ENCODE assay signal across 23 cellular contexts in the genomic region with DNA sequence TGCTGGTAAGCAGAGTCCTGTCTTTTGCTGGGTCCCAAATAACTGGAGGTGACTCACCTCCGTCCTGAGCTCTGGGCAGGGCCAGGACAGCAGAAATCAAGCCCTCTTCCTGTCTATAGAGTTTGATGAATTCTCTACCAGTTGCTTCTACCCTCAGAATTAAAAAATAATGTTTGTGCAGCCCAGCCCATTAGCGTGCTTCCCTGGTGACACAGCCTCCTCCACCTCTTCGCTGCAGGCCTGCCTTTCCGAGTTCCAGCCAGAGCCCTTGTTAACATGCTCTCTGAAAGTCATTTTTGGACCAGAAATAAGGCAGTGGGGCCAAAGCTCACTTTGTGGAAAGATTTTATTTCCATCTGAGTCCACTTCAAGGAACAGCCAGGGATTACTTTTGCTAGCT.
DNase-seq lines count a peak whose midpoint lies in the region; ATAC-seq and TF ChIP-seq lines count a peak whose summit lies in the region.
"Had no signal": no experiment of that assay in that cellular context is flagged by ENCODE, and none has a peak within 500 bp of the region (broad histone marks: within the 10 kb centered on the region; RNA-seq: fewer than 3 reads in every experiment).

No MANE protein-coding gene starts in this region.

- POLR2A ChIA-PET in CD8-positive, alpha-beta T cell (lab: Charles Lee), result no interaction called here

- no peak overlapping the region for H3K27ac Mint-ChIP-seq in CD8-positive, alpha-beta T cell
- H3K27ac Mint-ChIP-seq: activated CD4-positive, alpha-beta T cell treated with anti-CD3 and anti-CD28 coated beads, Interleukin-2, amount 10 ng/mL, durations not matched to agents 24 days and 14 days; immature natural killer cell; stimulated activated naive CD8-positive, alpha-beta T cell treated with anti-CD3 and anti-CD28 coated beads, Interleukin-15, Interleukin-2, amounts not matched to agents 100 ng/mL and 50 ng/mL, for 24 hours; T-cell had no signal

- CTCF ChIA-PET in CD8-positive, alpha-beta T cell (lab: Charles Lee), result no interaction called here

- no peaks in the 10 kb centered on the region for H3K9me3 ChIP-seq in thyroid gland
- H3K9me3 ChIP-seq in CD8-positive, alpha-beta T cell (ENCODE audit: low read length), result no peaks in the 10 kb centered on the region
- H3K9me3 ChIP-seq: adrenal gland, heart right ventricle, upper lobe of right lung had no signal

- no peaks in the 10 kb centered on the region for H3K27me3 ChIP-seq in thyroid gland
- H3K27me3 ChIP-seq in CD8-positive, alpha-beta T cell (ENCODE audit: insufficient read depth, low read length), result no peaks in the 10 kb centered on the region
- H3K27me3 ChIP-seq: heart right ventricle, upper lobe of right lung had no signal

- no peaks in the 10 kb centered on the region for H3K4me1 ChIP-seq in thyroid gland
- no peaks in the 10 kb centered on the region for H3K4me1 ChIP-seq in CD8-positive, alpha-beta T cell (ENCODE audit: insufficient read depth, low read length)
- H3K4me1 ChIP-seq: adrenal gland, upper lobe of right lung had no signal

- no peaks in the 10 kb centered on the region for H3K4me1 Mint-ChIP-seq in CD8-positive, alpha-beta T cell (ENCODE audit: low read depth)
- H3K4me1 Mint-ChIP-seq: activated CD4-positive, alpha-beta T cell treated with anti-CD3 and anti-CD28 coated beads, Interleukin-2, amount 10 ng/mL, durations not matched to agents 24 days and 14 days; immature natural killer cell; T-cell had no signal

- 80 to 88% methylated on average over 4 of the region's 4 CpGs for WGBS in thyroid gland, 2 donors

- no peak for TF ChIP-seq POLR2A in thyroid gland (IDR thresholded peaks at IDR 0.05)

- no peaks in the 10 kb centered on the region for H3K36me3 ChIP-seq in thyroid gland
- H3K36me3 ChIP-seq in CD8-positive, alpha-beta T cell (ENCODE audit: insufficient read depth, low read length), result no peaks in the 10 kb centered on the region
- H3K36me3 ChIP-seq: adrenal gland, heart right ventricle, upper lobe of right lung had no signal

- H3K27me3 Mint-ChIP-seq in CD8-positive, alpha-beta T cell (ENCODE audit: low read depth), result no peaks in the 10 kb centered on the region
- H3K27me3 Mint-ChIP-seq: activated CD4-positive, alpha-beta T cell treated with anti-CD3 and anti-CD28 coated beads, Interleukin-2, amount 10 ng/mL, durations not matched to agents 24 days and 14 days; stimulated activated naive CD8-positive, alpha-beta T cell treated with anti-CD3 and anti-CD28 coated beads, Interleukin-15, Interleukin-2, amounts not matched to agents 100 ng/mL and 50 ng/mL, for 24 hours had no signal

- ATAC-seq in CD8-positive, alpha-beta T cell, result no peak
- ATAC-seq: esophagus mucosa, T-cell, upper lobe of right lung had no signal

- intact Hi-C loops in thyroid gland (cut with DNase I), result no loop called here
- intact Hi-C loops in CD8-positive, alpha-beta T cell (cut with DNase I, micrococcal nuclease), result no loop called here

- H3K4me3 Mint-ChIP-seq in CD8-positive, alpha-beta T cell, result no peak overlapping the region
- H3K4me3 Mint-ChIP-seq: activated CD4-positive, alpha-beta T cell treated with anti-CD3 and anti-CD28 coated beads, Interleukin-2, amount 10 ng/mL, durations not matched to agents 24 days and 14 days; immature natural killer cell; stimulated activated naive CD8-positive, alpha-beta T cell treated with anti-CD3 and anti-CD28 coated beads, Interleukin-15, Interleukin-2, amounts not matched to agents 100 ng/mL and 50 ng/mL, for 24 hours; T-cell had no signal

- H3K4me3 ChIP-seq in coronary artery, result no peak overlapping the region
- H3K4me3 ChIP-seq in thyroid gland (replicated peaks in 1 of 3), result no peak overlapping the region
- H3K4me3 ChIP-seq in CD8-positive, alpha-beta T cell (ENCODE audit: low read depth, low read length), result no peak overlapping the region
- H3K4me3 ChIP-seq: adrenal gland, heart right ventricle, lung, upper lobe of right lung had no signal

- DNase-seq in EH (ENCODE audit: low read depth) (peak; percentile 87), M059J (ENCODE audit: low read depth) (peak; percentile 40), coronary artery (ENCODE audit: low spot score) (no peak), putamen (ENCODE audit: low spot score) (peak; percentile 6), thyroid gland (no peak), NCI-H1930 (lab: John Stamatoyannopoulos, UW) (no peak), NCI-H146 treated with DMSO at 0.1 percent for 48 hours (lab: John Stamatoyannopoulos, UW; ENCODE audit: unreplicated experiment) (no peak)
- no peak for DNase-seq in CD8-positive, alpha-beta T cell
- DNase-seq: activated CD4-positive, alpha-beta T cell treated with anti-CD3 and anti-CD28 coated beads, Interleukin-2, amount 10 ng/mL, durations not matched to agents 24 days and 14 days; adrenal gland; central memory CD4-positive, alpha-beta T cell; DMS153; effector CD4-positive, alpha-beta T cell; immature natural killer cell; NCI-H2081; NCI-H510A treated with DMSO at 0.1 percent for 48 hours; T-cell; upper lobe of right lung had no signal

- H3K9me3 Mint-ChIP-seq in CD8-positive, alpha-beta T cell, result no peaks in the 10 kb centered on the region
- H3K9me3 Mint-ChIP-seq: activated CD4-positive, alpha-beta T cell treated with anti-CD3 and anti-CD28 coated beads, Interleukin-2, amount 10 ng/mL, durations not matched to agents 24 days and 14 days; stimulated activated naive CD8-positive, alpha-beta T cell treated with anti-CD3 and anti-CD28 coated beads, Interleukin-15, Interleukin-2, amounts not matched to agents 100 ng/mL and 50 ng/mL, for 24 hours had no signal

- TF ChIP-seq CTCF in coronary artery (IDR thresholded peaks at IDR 0.05), result no peak
- no peak for TF ChIP-seq CTCF in thyroid gland (IDR thresholded peaks at IDR 0.05)
- no peak for TF ChIP-seq CTCF in CD8-positive, alpha-beta T cell (IDR thresholded peaks at IDR 0.05)

- no peaks in the 10 kb centered on the region for H3K36me3 Mint-ChIP-seq in CD8-positive, alpha-beta T cell
- H3K36me3 Mint-ChIP-seq: immature natural killer cell, T-cell had no signal

- peak overlapping the region; percentile 52 to 77 for H3K27ac ChIP-seq in coronary artery
- H3K27ac ChIP-seq in thyroid gland, result no peak overlapping the region
- H3K27ac ChIP-seq in CD8-positive, alpha-beta T cell (ENCODE audit: low read depth, low read length), result no peak overlapping the region
- H3K27ac ChIP-seq: adrenal gland, C4-2B, heart right ventricle, upper lobe of right lung had no signal

Comparison
In these comparisons a context has a peak if more than half of its experiments do, and no peak if none do; other contexts are left out.
1. DNase-seq: peak in EH (single experiment), M059J (single experiment) and putamen (single experiment); none in coronary artery (single experiment), thyroid gland (0 of 2), NCI-H1930 (0 of 2), CD8-positive, alpha-beta T cell (0 of 7) and NCI-H146 treated with DMSO at 0.1 percent for 48 hours (single experiment).
2. H3K27ac ChIP-seq: peak in coronary artery (2 of 2); none in thyroid gland (0 of 3) and CD8-positive, alpha-beta T cell (single experiment).